ENCODE assay signal across 1 cellular context in genomic region chr10:72308320-72308987, GRCh38.
A peak's percentile ranks its signal among the peaks of the same experiment; 100 is the strongest.
TF ChIP-seq lines count a peak whose summit lies in the region.

No MANE protein-coding gene starts in this region.

TF ChIP-seq in K562, 482 proteins besides CTCF, POLR2A, EP300 and RAD21 (continued from another document and continues in another):
- TF ChIP-seq, protein P1, sequence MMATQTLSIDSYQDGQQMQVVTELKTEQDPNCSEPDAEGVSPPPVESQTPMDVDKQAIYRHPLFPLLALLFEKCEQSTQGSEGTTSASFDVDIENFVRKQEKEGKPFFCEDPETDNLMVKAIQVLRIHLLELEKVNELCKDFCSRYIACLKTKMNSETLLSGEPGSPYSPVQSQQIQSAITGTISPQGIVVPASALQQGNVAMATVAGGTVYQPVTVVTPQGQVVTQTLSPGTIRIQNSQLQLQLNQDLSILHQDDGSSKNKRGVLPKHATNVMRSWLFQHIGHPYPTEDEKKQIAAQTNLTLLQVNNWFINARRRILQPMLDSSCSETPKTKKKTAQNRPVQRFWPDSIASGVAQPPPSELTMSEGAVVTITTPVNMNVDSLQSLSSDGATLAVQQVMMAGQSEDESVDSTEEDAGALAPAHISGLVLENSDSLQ (IDR thresholded peaks at IDR 0.05), result peak; percentile 60; the same call in 1 of the 2 replicates
- TF ChIP-seq ZNF12 (CRISPR knock-in tag; IDR thresholded peaks at IDR 0.05), result no peak
- TF ChIP-seq, protein P2, sequence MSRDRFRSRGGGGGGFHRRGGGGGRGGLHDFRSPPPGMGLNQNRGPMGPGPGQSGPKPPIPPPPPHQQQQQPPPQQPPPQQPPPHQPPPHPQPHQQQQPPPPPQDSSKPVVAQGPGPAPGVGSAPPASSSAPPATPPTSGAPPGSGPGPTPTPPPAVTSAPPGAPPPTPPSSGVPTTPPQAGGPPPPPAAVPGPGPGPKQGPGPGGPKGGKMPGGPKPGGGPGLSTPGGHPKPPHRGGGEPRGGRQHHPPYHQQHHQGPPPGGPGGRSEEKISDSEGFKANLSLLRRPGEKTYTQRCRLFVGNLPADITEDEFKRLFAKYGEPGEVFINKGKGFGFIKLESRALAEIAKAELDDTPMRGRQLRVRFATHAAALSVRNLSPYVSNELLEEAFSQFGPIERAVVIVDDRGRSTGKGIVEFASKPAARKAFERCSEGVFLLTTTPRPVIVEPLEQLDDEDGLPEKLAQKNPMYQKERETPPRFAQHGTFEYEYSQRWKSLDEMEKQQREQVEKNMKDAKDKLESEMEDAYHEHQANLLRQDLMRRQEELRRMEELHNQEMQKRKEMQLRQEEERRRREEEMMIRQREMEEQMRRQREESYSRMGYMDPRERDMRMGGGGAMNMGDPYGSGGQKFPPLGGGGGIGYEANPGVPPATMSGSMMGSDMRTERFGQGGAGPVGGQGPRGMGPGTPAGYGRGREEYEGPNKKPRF (IDR thresholded peaks at IDR 0.05; ENCODE audit: low read depth, low read length), result no peak
- TF ChIP-seq RBM22 (IDR thresholded peaks at IDR 0.05; ENCODE audit: low read depth, low read length, poor library complexity, severe bottlenecking), result no peak
- TF ChIP-seq SP2 (IDR thresholded peaks at IDR 0.05; ENCODE audit: extremely low read depth, low read depth, low read length, poor library complexity, severe bottlenecking), result no peak
- peak; percentile 98 for TF ChIP-seq MITF (IDR thresholded peaks at IDR 0.05)
- peak; percentile 75 for TF ChIP-seq ZNF449 (CRISPR knock-in tag; IDR thresholded peaks at IDR 0.05)
- TF ChIP-seq NBN (IDR thresholded peaks at IDR 0.05; ENCODE audit: low read depth), result peak; percentile 93
- TF ChIP-seq POLR2H (tag; IDR thresholded peaks at IDR 0.05; ENCODE audit: low read depth), result peak; percentile 66
- no peak for TF ChIP-seq ZSCAN29 (IDR thresholded peaks at IDR 0.05)
- no peak for TF ChIP-seq ATF2 (CRISPR knock-in tag; IDR thresholded peaks at IDR 0.05)
- peak; percentile 44; the same call in 1 of the 2 replicates for TF ChIP-seq ZNF165 (CRISPR knock-in tag; IDR thresholded peaks at IDR 0.05; ENCODE audit: borderline replicate concordance)
- no peak for TF ChIP-seq GTF2F1 (IDR thresholded peaks at IDR 0.05; ENCODE audit: low read depth, low read length)
- no peak for TF ChIP-seq XRCC4 (IDR thresholded peaks at IDR 0.05; ENCODE audit: extremely low read depth, insufficient read depth, insufficient read length)
- TF ChIP-seq, protein P3, sequence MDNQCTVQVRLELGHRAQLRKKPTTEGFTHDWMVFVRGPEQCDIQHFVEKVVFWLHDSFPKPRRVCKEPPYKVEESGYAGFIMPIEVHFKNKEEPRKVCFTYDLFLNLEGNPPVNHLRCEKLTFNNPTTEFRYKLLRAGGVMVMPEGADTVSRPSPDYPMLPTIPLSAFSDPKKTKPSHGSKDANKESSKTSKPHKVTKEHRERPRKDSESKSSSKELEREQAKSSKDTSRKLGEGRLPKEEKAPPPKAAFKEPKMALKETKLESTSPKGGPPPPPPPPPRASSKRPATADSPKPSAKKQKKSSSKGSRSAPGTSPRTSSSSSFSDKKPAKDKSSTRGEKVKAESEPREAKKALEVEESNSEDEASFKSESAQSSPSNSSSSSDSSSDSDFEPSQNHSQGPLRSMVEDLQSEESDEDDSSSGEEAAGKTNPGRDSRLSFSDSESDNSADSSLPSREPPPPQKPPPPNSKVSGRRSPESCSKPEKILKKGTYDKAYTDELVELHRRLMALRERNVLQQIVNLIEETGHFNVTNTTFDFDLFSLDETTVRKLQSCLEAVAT (IDR thresholded peaks at IDR 0.05), result peak; percentile 62 to 85; a peak in 3 of 4 replicates
- TF ChIP-seq PURB (CRISPR knock-in tag; IDR thresholded peaks at IDR 0.05; ENCODE audit: low read depth), result no peak
- TF ChIP-seq, protein P4, sequence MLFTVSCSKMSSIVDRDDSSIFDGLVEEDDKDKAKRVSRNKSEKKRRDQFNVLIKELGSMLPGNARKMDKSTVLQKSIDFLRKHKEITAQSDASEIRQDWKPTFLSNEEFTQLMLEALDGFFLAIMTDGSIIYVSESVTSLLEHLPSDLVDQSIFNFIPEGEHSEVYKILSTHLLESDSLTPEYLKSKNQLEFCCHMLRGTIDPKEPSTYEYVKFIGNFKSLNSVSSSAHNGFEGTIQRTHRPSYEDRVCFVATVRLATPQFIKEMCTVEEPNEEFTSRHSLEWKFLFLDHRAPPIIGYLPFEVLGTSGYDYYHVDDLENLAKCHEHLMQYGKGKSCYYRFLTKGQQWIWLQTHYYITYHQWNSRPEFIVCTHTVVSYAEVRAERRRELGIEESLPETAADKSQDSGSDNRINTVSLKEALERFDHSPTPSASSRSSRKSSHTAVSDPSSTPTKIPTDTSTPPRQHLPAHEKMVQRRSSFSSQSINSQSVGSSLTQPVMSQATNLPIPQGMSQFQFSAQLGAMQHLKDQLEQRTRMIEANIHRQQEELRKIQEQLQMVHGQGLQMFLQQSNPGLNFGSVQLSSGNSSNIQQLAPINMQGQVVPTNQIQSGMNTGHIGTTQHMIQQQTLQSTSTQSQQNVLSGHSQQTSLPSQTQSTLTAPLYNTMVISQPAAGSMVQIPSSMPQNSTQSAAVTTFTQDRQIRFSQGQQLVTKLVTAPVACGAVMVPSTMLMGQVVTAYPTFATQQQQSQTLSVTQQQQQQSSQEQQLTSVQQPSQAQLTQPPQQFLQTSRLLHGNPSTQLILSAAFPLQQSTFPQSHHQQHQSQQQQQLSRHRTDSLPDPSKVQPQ (CRISPR knock-in tag; IDR thresholded peaks at IDR 0.05; ENCODE audit: borderline replicate concordance), result peak; percentile 58; the same call in 1 of the 2 replicates
- TF ChIP-seq HEY1 (CRISPR knock-in tag; IDR thresholded peaks at IDR 0.05; ENCODE audit: borderline replicate concordance), result no peak
- peak; percentile 77 for TF ChIP-seq ZBTB17 (CRISPR knock-in tag; IDR thresholded peaks at IDR 0.05)
- no peak for TF ChIP-seq CBFB (CRISPR knock-in tag; IDR thresholded peaks at IDR 0.05)
- TF ChIP-seq MECOM (CRISPR knock-in tag; IDR thresholded peaks at IDR 0.05), result peak; percentile 62
- TF ChIP-seq ZFX (CRISPR knock-in tag; IDR thresholded peaks at IDR 0.05), result peak; percentile 77
- TF ChIP-seq ZNF253 (CRISPR knock-in tag; conservative IDR thresholded peaks at IDR 0.05), result 0 out of 2 replicates have a peak, but pooled peaks have one; percentile 60
- peak; percentile 53 for TF ChIP-seq FOXM1 (IDR thresholded peaks at IDR 0.05; ENCODE audit: low read depth)
- TF ChIP-seq FOXM1 (CRISPR knock-in tag; IDR thresholded peaks at IDR 0.05; ENCODE audit: low read depth), result no peak
- peak; percentile 80 for TF ChIP-seq NCOA1 (IDR thresholded peaks at IDR 0.05; ENCODE audit: low read depth)
- peak; percentile 82 for TF ChIP-seq CXXC5 (CRISPR knock-in tag; IDR thresholded peaks at IDR 0.05)
- TF ChIP-seq HIVEP1 (CRISPR knock-in tag; IDR thresholded peaks at IDR 0.05), result peak; percentile 92
- peak; percentile 66 for TF ChIP-seq TCF3 (CRISPR knock-in tag; IDR thresholded peaks at IDR 0.05)
- TF ChIP-seq SRF (CRISPR knock-in tag; IDR thresholded peaks at IDR 0.05), result 0 out of 4 replicates have a peak, but pooled peaks of 1 of the 2 experiments have one; percentile 12
- peak in 1 of 2 experiments; percentile 93; a peak in 2 of 4 replicates for TF ChIP-seq ZNF639 (CRISPR knock-in tag; conservative IDR thresholded peaks at IDR 0.05 in 1 of 2, IDR thresholded peaks at IDR 0.05 in 1 of 2)
- TF ChIP-seq MTA3 (IDR thresholded peaks at IDR 0.05; ENCODE audit: borderline replicate concordance), result peak; percentile 93
- TF ChIP-seq, protein P5, sequence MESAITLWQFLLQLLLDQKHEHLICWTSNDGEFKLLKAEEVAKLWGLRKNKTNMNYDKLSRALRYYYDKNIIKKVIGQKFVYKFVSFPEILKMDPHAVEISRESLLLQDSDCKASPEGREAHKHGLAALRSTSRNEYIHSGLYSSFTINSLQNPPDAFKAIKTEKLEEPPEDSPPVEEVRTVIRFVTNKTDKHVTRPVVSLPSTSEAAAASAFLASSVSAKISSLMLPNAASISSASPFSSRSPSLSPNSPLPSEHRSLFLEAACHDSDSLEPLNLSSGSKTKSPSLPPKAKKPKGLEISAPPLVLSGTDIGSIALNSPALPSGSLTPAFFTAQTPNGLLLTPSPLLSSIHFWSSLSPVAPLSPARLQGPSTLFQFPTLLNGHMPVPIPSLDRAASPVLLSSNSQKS (CRISPR knock-in tag; IDR thresholded peaks at IDR 0.05), result no peak
- no peak for TF ChIP-seq SIN3A (IDR thresholded peaks at IDR 0.05; ENCODE audit: borderline replicate concordance in 2 of 2, control insufficient read depth in 1 of 2, low read depth in 2 of 2, low read length in 2 of 2)
- TF ChIP-seq ZNF830 (CRISPR knock-in tag; IDR thresholded peaks at IDR 0.05), result no peak
- peak; percentile 69 for TF ChIP-seq GABPB1 (CRISPR knock-in tag; IDR thresholded peaks at IDR 0.05)
- no peak for TF ChIP-seq HMG20B (CRISPR knock-in tag; IDR thresholded peaks at IDR 0.05)
- no peak for TF ChIP-seq MTF1 (CRISPR knock-in tag; IDR thresholded peaks at IDR 0.05; ENCODE audit: borderline replicate concordance)
- no peak for TF ChIP-seq ZNF23 (CRISPR knock-in tag; IDR thresholded peaks at IDR 0.05)
- TF ChIP-seq THAP7 (CRISPR knock-in tag; IDR thresholded peaks at IDR 0.05), result no peak
- peak in 1 of 2 experiments; percentile 90; a peak in 2 of 3 replicates for TF ChIP-seq CBX3 (IDR thresholded peaks at IDR 0.05; ENCODE audit: borderline replicate concordance in 1 of 2, low read length in 2 of 2)
- no peak for TF ChIP-seq HNRNPK (IDR thresholded peaks at IDR 0.05; ENCODE audit: low read depth, low read length, poor library complexity, severe bottlenecking)
- TF ChIP-seq, protein P6, sequence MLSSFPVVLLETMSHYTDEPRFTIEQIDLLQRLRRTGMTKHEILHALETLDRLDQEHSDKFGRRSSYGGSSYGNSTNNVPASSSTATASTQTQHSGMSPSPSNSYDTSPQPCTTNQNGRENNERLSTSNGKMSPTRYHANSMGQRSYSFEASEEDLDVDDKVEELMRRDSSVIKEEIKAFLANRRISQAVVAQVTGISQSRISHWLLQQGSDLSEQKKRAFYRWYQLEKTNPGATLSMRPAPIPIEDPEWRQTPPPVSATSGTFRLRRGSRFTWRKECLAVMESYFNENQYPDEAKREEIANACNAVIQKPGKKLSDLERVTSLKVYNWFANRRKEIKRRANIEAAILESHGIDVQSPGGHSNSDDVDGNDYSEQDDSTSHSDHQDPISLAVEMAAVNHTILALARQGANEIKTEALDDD (IDR thresholded peaks at IDR 0.05), result peak; percentile 93
- peak; percentile 84 for TF ChIP-seq XRCC5 (IDR thresholded peaks at IDR 0.05; ENCODE audit: low read depth, low read length)
- TF ChIP-seq, protein P7, sequence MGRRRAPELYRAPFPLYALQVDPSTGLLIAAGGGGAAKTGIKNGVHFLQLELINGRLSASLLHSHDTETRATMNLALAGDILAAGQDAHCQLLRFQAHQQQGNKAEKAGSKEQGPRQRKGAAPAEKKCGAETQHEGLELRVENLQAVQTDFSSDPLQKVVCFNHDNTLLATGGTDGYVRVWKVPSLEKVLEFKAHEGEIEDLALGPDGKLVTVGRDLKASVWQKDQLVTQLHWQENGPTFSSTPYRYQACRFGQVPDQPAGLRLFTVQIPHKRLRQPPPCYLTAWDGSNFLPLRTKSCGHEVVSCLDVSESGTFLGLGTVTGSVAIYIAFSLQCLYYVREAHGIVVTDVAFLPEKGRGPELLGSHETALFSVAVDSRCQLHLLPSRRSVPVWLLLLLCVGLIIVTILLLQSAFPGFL (CRISPR knock-in tag; IDR thresholded peaks at IDR 0.05), result no peak
- TF ChIP-seq NONO (IDR thresholded peaks at IDR 0.05; ENCODE audit: low read depth in 2 of 2, low read length in 1 of 2), result peak in 1 of 2 experiments; percentile 6; a peak in 1 of 4 replicates
- peak; percentile 98 for TF ChIP-seq ZNF589 (CRISPR knock-in tag; IDR thresholded peaks at IDR 0.05; ENCODE audit: low read depth)
- no peak for TF ChIP-seq THRAP3 (IDR thresholded peaks at IDR 0.05; ENCODE audit: borderline replicate concordance)
- TF ChIP-seq SMARCE1 (IDR thresholded peaks at IDR 0.05), result peak; percentile 96
